In genomic region chrX:154411981-154412340, GRCh38 we compare ENCODE assay signal across 1 cellular context.
TF ChIP-seq lines count a peak whose summit lies in the region.

No MANE protein-coding gene starts in this region.

TF ChIP-seq in HepG2, 621 proteins besides CTCF, POLR2A, EP300 and RAD21:
- TF ChIP-seq AHR (CRISPR knock-in tag; IDR thresholded peaks at IDR 0.05) (peak; percentile 23; the same call in 1 of the 2 replicates), KLF6 (CRISPR knock-in tag; IDR thresholded peaks at IDR 0.05) (0 out of 2 replicates have a peak, but pooled peaks have one; percentile 18), POLR2AphosphoS5 (IDR thresholded peaks at IDR 0.05; ENCODE audit: low read depth, low read length) (peak; percentile 38; the same call in 1 of the 2 replicates), ARID4A (CRISPR knock-in tag; IDR thresholded peaks at IDR 0.05; ENCODE audit: borderline replicate concordance) (0 out of 2 replicates have a peak, but pooled peaks have one; percentile 17), SNAPC2 (CRISPR knock-in tag; IDR thresholded peaks at IDR 0.05) (no peak), ZNF687 (CRISPR knock-in tag; IDR thresholded peaks at IDR 0.05) (peak; percentile 8; the same call in 1 of the 2 replicates), ZFP82 (CRISPR knock-in tag; IDR thresholded peaks at IDR 0.05; ENCODE audit: borderline replicate concordance) (no peak), ISX (CRISPR knock-in tag; conservative IDR thresholded peaks at IDR 0.05) (no peak), ATF7-NPFF (CRISPR knock-in tag; IDR thresholded peaks at IDR 0.05; ENCODE audit: low read depth) (peak; percentile 47; the same call in 1 of the 2 replicates), SRSF9 (IDR thresholded peaks at IDR 0.05; ENCODE audit: borderline replicate concordance, insufficient read depth, low read depth, low read length, poor library complexity, severe bottlenecking) (no peak), ZFP91 (CRISPR knock-in tag; IDR thresholded peaks at IDR 0.05; ENCODE audit: borderline replicate concordance) (0 out of 2 replicates have a peak, but pooled peaks have one; percentile 2), SIN3A (IDR thresholded peaks at IDR 0.05; ENCODE audit: borderline replicate concordance, low read depth, low read length) (peak; percentile 23; the same call in 1 of the 2 replicates), DRAP1 (CRISPR knock-in tag; IDR thresholded peaks at IDR 0.05) (peak; percentile 45; the same call in 1 of the 2 replicates), GATA4 (IDR thresholded peaks at IDR 0.05; ENCODE audit: borderline replicate concordance, low read depth) (0 out of 2 replicates have a peak, but pooled peaks have one; percentile 10), AGO2 (optimal IDR thresholded peaks at IDR 0.05; ENCODE audit: low read depth, low read length) (peak; percentile 5)
